Comparison of ENCODE assay signal across 21 cellular contexts in genomic region chr10:96902762-96903358, GRCh38.
DNase-seq lines count a peak whose midpoint lies in the region; ATAC-seq and TF ChIP-seq lines count a peak whose summit lies in the region.
"Had no signal": no experiment of that assay in that cellular context is flagged by ENCODE, and none has a peak within 500 bp of the region (broad histone marks: within the 10 kb centered on the region; RNA-seq: fewer than 3 reads in every experiment).

No MANE protein-coding gene starts in this region.

- H3K4me3 ChIP-seq in HEK293 (ENCODE audit: low read depth, low read length) (no peak overlapping the region), fibroblast of villous mesenchyme (ENCODE audit: low read depth, low read length) (no peak overlapping the region)
- H3K4me3 ChIP-seq: adrenal gland, ovary, upper lobe of right lung had no signal

- H3K36me3 ChIP-seq in HEK293 (ENCODE audit: control insufficient read depth in 2 of 2, insufficient read depth in 1 of 2, low read length in 2 of 2): peaks cover 0 to 2% of the 10 kb centered on the region in 2 experiments; a peak in 1 of 3 replicates
- H3K36me3 ChIP-seq: adrenal gland, ovary, upper lobe of right lung had no signal

- CTCF ChIA-PET in HEK293 (lab: Yijun Ruan, JAX): interaction anchor here (0.6 to 1.0 kb wide), 3 partner anchors 11 to 164 kb away, joined by 3 read pairs; no protein-coding TSS in a partner anchor

- peaks cover 66% of the 10 kb centered on the region for H3K4me1 Mint-ChIP-seq in activated T-cell treated with anti-CD3 and anti-CD28 coated beads, Interleukin-2, amount 50 U/mL, for 24 hours (ENCODE audit: low read depth)
- peaks cover 54% of the 10 kb centered on the region for H3K4me1 Mint-ChIP-seq in stimulated activated memory B cell treated with anti-CD40 and anti-IgM and Interleukin-4, amounts not matched to agents 10 μg/mL and 1 μg/mL and 100 μg/mL, for 72 hours

- POLR2A ChIA-PET in HEK293 (lab: Yijun Ruan, JAX): interaction anchor here (0.6 kb wide), 1 partner anchor 84 kb away, joined by 3 read pairs; no protein-coding TSS in a partner anchor

- H3K4me1 ChIP-seq in HEK293 (ENCODE audit: control insufficient read depth, insufficient read depth, low read length): peaks cover 27% of the 10 kb centered on the region

- DNase-seq in activated T-cell treated with anti-CD3 and anti-CD28 coated beads, Interleukin-2, amount 50 U/mL, for 24 hours: no peak
- DNase-seq in activated T-cell treated with anti-CD3 and anti-CD28 coated beads, Interleukin-2, amount 50 U/mL, for 48 hours: no peak
- peak; percentile 33 for DNase-seq in fibroblast of villous mesenchyme (ENCODE audit: low read depth)
- DNase-seq in stimulated activated CD4-positive, alpha-beta T cell treated with anti-CD3 and anti-CD28 coated beads, Interleukin-4, amount 100 ng/mL, for 1 hour: no peak
- no peak for DNase-seq in D341Med (ENCODE audit: low spot score)
- DNase-seq: adrenal gland, GF-D8, glutamatergic neuron, KG1, naive B cell, NCI-H1694 treated with DMSO at 0.1 percent for 48 hours, NCI-H774, OCI-M1, ovary, right cardiac atrium, SHP77, upper lobe of right lung had no signal

- no peaks in the 10 kb centered on the region for H3K9me3 ChIP-seq in HEK293 (ENCODE audit: control insufficient read depth, insufficient read depth, low read depth, low read length)
- H3K9me3 ChIP-seq: adrenal gland, ovary, upper lobe of right lung had no signal

- H3K27me3 Mint-ChIP-seq in activated T-cell treated with anti-CD3 and anti-CD28 coated beads, Interleukin-2, amount 50 U/mL, for 24 hours: no peaks in the 10 kb centered on the region
- H3K27me3 Mint-ChIP-seq in stimulated activated memory B cell treated with anti-CD40 and anti-IgM and Interleukin-4, amounts not matched to agents 10 μg/mL and 1 μg/mL and 100 μg/mL, for 72 hours: no peaks in the 10 kb centered on the region
- H3K27me3 Mint-ChIP-seq: memory B cell, naive B cell had no signal

- H3K27ac ChIP-seq in HEK293 (ENCODE audit: extremely low read depth, low read depth, low read length): no peak overlapping the region
- H3K27ac ChIP-seq: adrenal gland, ovary, upper lobe of right lung had no signal

- TF ChIP-seq CTCF in HEK293 (tag by site-specific recombination; IDR thresholded peaks at IDR 0.05) (no peak), fibroblast of villous mesenchyme (IDR thresholded peaks at IDR 0.05; ENCODE audit: insufficient read depth, low read depth, low read length) (no peak)

- peak overlapping the region; percentile 28 for H3K27ac Mint-ChIP-seq in activated T-cell treated with anti-CD3 and anti-CD28 coated beads, Interleukin-2, amount 50 U/mL, for 24 hours
- peak overlapping the region; percentile 44 for H3K27ac Mint-ChIP-seq in stimulated activated memory B cell treated with anti-CD40 and anti-IgM and Interleukin-4, amounts not matched to agents 10 μg/mL and 1 μg/mL and 100 μg/mL, for 72 hours

- H3K9me3 Mint-ChIP-seq in activated T-cell treated with anti-CD3 and anti-CD28 coated beads, Interleukin-2, amount 50 U/mL, for 24 hours: no peaks in the 10 kb centered on the region
- H3K9me3 Mint-ChIP-seq in stimulated activated memory B cell treated with anti-CD40 and anti-IgM and Interleukin-4, amounts not matched to agents 10 μg/mL and 1 μg/mL and 100 μg/mL, for 72 hours: peaks cover 3% of the 10 kb centered on the region
- H3K9me3 Mint-ChIP-seq: CD14-positive monocyte, memory B cell had no signal

- ATAC-seq in stimulated activated memory B cell treated with anti-CD40 and anti-IgM and Interleukin-4, amounts not matched to agents 10 μg/mL and 1 μg/mL and 100 μg/mL, for 72 hours: no peak
- ATAC-seq: upper lobe of right lung had no signal

- H3K4me3 Mint-ChIP-seq in activated T-cell treated with anti-CD3 and anti-CD28 coated beads, Interleukin-2, amount 50 U/mL, for 24 hours: no peak overlapping the region
- H3K4me3 Mint-ChIP-seq in stimulated activated memory B cell treated with anti-CD40 and anti-IgM and Interleukin-4, amounts not matched to agents 10 μg/mL and 1 μg/mL and 100 μg/mL, for 72 hours: no peak overlapping the region
- H3K4me3 Mint-ChIP-seq: CD14-positive monocyte, memory B cell, naive B cell had no signal

- H3K36me3 Mint-ChIP-seq in activated T-cell treated with anti-CD3 and anti-CD28 coated beads, Interleukin-2, amount 50 U/mL, for 24 hours (ENCODE audit: low read depth): peaks cover 17% of the 10 kb centered on the region
- peaks cover 17% of the 10 kb centered on the region for H3K36me3 Mint-ChIP-seq in stimulated activated memory B cell treated with anti-CD40 and anti-IgM and Interleukin-4, amounts not matched to agents 10 μg/mL and 1 μg/mL and 100 μg/mL, for 72 hours

TF ChIP-seq in HEK293, 187 proteins besides CTCF, POLR2A, EP300 and RAD21 (continues in another document):
- no peak for TF ChIP-seq ZNF48 (tag by site-specific recombination; IDR thresholded peaks at IDR 0.05)
- TF ChIP-seq ZNF596 (tag by site-specific recombination; IDR thresholded peaks at IDR 0.05): no peak
- no peak for TF ChIP-seq REPIN1 (tag by site-specific recombination; IDR thresholded peaks at IDR 0.05; ENCODE audit: low read depth)
- peak; percentile 55; the same call in 1 of the 2 replicates for TF ChIP-seq PRDM10 (tag by site-specific recombination; IDR thresholded peaks at IDR 0.05)
- TF ChIP-seq SP2 (tag by site-specific recombination; IDR thresholded peaks at IDR 0.05): no peak
- peak; percentile 43; the same call in 1 of the 2 replicates for TF ChIP-seq ZBTB44 (tag by site-specific recombination; IDR thresholded peaks at IDR 0.05)
- no peak for TF ChIP-seq ZSCAN23 (tag by site-specific recombination; IDR thresholded peaks at IDR 0.05)
- no peak for TF ChIP-seq ZSCAN5A (tag by site-specific recombination; IDR thresholded peaks at IDR 0.05)
- no peak for TF ChIP-seq ZNF791 (tag by site-specific recombination; IDR thresholded peaks at IDR 0.05)
- no peak for TF ChIP-seq HOXC10 (CRISPR knock-in tag; IDR thresholded peaks at IDR 0.05)
- no peak for TF ChIP-seq ZXDB (tag by site-specific recombination; IDR thresholded peaks at IDR 0.05)
